5 cellular contexts compared by ENCODE assay signal in the genomic region with DNA sequence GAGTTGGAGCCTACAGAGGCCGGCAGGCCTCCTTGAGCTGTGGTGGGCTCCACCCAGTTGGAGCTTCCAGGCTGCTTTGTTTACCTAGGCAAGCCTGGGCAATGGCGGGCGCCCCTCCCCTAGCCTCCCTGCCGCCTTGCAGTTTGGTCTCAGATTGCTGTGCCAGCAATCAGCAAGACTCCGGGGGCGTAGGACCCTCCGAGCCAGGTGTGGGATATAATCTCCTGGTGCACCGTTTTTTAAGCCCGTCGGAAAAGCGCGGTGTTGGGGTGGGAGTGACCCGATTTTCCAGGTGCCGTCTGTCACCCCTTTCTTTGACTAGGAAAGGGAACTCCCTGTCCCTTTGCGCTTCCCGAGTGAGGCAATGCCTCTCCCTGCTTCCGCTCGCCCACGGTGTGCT.
DNase-seq lines count a peak whose midpoint lies in the region; ATAC-seq and TF ChIP-seq lines count a peak whose summit lies in the region.
"Not testable (repeated sequence)": the region's sequence is repeated elsewhere in the genome, so short reads cannot be mapped to it uniquely, and the experiment has no call there.

No MANE protein-coding gene starts in this region.

- not testable (repeated sequence) for H3K4me1 Mint-ChIP-seq in nephron progenitor cell

- ATAC-seq in right cardiac atrium, result not testable (repeated sequence)

- H3K27me3 ChIP-seq in right cardiac atrium (ENCODE audit: control insufficient read depth, insufficient read depth), result not testable (repeated sequence)

- peak overlapping the region; percentile 86 for H3K27ac Mint-ChIP-seq in nephron progenitor cell

- peak; percentile 32 for DNase-seq in NCI-H2171 treated with DMSO at 0.1 percent for 48 hours (lab: John Stamatoyannopoulos, UW)
- DNase-seq in NCI-H748 (lab: John Stamatoyannopoulos, UW; ENCODE audit: unreplicated experiment), result peak; percentile 36
- DNase-seq in right cardiac atrium, result peak in 2 of 3 donors; percentile 18 to 32
- DNase-seq in nephron progenitor cell, result not testable (repeated sequence)
- peak; percentile 70 for DNase-seq in posterior vena cava (ENCODE audit: low spot score)

- not testable (repeated sequence) for TF ChIP-seq CTCF in nephron progenitor cell (IDR thresholded peaks at IDR 0.05)

- H3K4me3 ChIP-seq in right cardiac atrium (ENCODE audit: low read length), result not testable (repeated sequence)

- H3K4me3 Mint-ChIP-seq in nephron progenitor cell, result not testable (repeated sequence)

- intact Hi-C loops in right cardiac atrium (cut with DNase I); posterior vena cava (cut with DNase I): not testable (repeated sequence)

- not testable (repeated sequence) for H3K27ac ChIP-seq in right cardiac atrium (ENCODE audit: low read length)

- H3K9me3 ChIP-seq in right cardiac atrium (ENCODE audit: control insufficient read depth, low read length), result not testable (repeated sequence)

- H3K4me1 ChIP-seq in right cardiac atrium (ENCODE audit: control insufficient read depth, insufficient read depth, low read length), result not testable (repeated sequence)

- not testable (repeated sequence) for H3K27me3 Mint-ChIP-seq in nephron progenitor cell (ENCODE audit: low read depth, poor library complexity)

- peaks cover 31% of the 10 kb centered on the region for H3K36me3 Mint-ChIP-seq in nephron progenitor cell (ENCODE audit: low read depth)

- H3K9me3 Mint-ChIP-seq in nephron progenitor cell, result peaks cover 33% of the 10 kb centered on the region

- WGBS in right cardiac atrium, result 96% methylated on average over 19 of the region's 19 CpGs
